ENCODE assay signal across 17 cellular contexts in genomic region chr3:49873623-49874022, GRCh38. TPM values are rescaled to one million over a fixed set of nuclear protein-coding genes. Genes with fewer than 3 reads are reported as not detected.
DNase-seq lines count a peak whose midpoint lies in the region; ATAC-seq and TF ChIP-seq lines count a peak whose summit lies in the region.
"Had no signal": no experiment of that assay in that cellular context is flagged by ENCODE, and none has a peak within 500 bp of the region (broad histone marks: within the 10 kb centered on the region; RNA-seq: fewer than 3 reads in every experiment).

No MANE protein-coding gene starts in this region.

- H3K9ac ChIP-seq in mesenchymal stem cell (ENCODE audit: low read length) = no peak overlapping the region
- H3K9ac ChIP-seq: GM23248 had no signal

- H3K4me1 Mint-ChIP-seq in neural crest cell = peaks cover 31% of the 10 kb centered on the region
- peaks cover 5% of the 10 kb centered on the region for H3K4me1 Mint-ChIP-seq in activated T-cell treated with anti-CD3 and anti-CD28 coated beads, Interleukin-2, amount 50 U/mL, for 24 hours (ENCODE audit: low read depth)

- no peak overlapping the region for H2BK15ac ChIP-seq in mesenchymal stem cell (ENCODE audit: low read depth, poor library complexity, severe bottlenecking)

- no peak overlapping the region for H3K4me2 ChIP-seq in mesenchymal stem cell (ENCODE audit: low read length, poor library complexity, severe bottlenecking)

- no peaks in the 10 kb centered on the region for H3K9me3 Mint-ChIP-seq in neural crest cell
- no peaks in the 10 kb centered on the region for H3K9me3 Mint-ChIP-seq in activated T-cell treated with anti-CD3 and anti-CD28 coated beads, Interleukin-2, amount 50 U/mL, for 24 hours

- H4K8ac ChIP-seq in mesenchymal stem cell (ENCODE audit: low read length) = no peak overlapping the region

- WGBS in mesenchymal stem cell = 91% methylated on average over 8 of the region's 8 CpGs

- H3K18ac ChIP-seq in mesenchymal stem cell (ENCODE audit: low read depth in 1 of 2, low read length in 2 of 2) = no peak overlapping the region

- intact Hi-C loops in Right ventricle myocardium inferior (cut with DNase I) = no loop called here
- intact Hi-C loops in left cardiac atrium (cut with DNase I) = no loop called here

- H3K4me1 ChIP-seq in mesenchymal stem cell (ENCODE audit: control insufficient read depth, insufficient read depth, low read depth, low read length) = peaks cover 12% of the 10 kb centered on the region

- no peak overlapping the region for H2BK120ac ChIP-seq in mesenchymal stem cell (ENCODE audit: low read depth, low read length)

- TF ChIP-seq CTCF in neural crest cell (conservative IDR thresholded peaks at IDR 0.05) = no peak

- no peak overlapping the region for H2AFZ ChIP-seq in mesenchymal stem cell (ENCODE audit: low read depth, low read length)
- H2AFZ ChIP-seq: GM23248 had no signal

- peak overlapping the region; percentile 75 for H3K27ac Mint-ChIP-seq in neural crest cell (ENCODE audit: unreplicated experiment)
- no peak overlapping the region for H3K27ac Mint-ChIP-seq in activated T-cell treated with anti-CD3 and anti-CD28 coated beads, Interleukin-2, amount 50 U/mL, for 24 hours

- no peaks in the 10 kb centered on the region for H3K9me3 ChIP-seq in mesenchymal stem cell (ENCODE audit: control insufficient read depth, low read length)

- H3K23ac ChIP-seq in mesenchymal stem cell (ENCODE audit: low read length in 2 of 2) = no peak overlapping the region

- peaks cover 65 to 73% of the 10 kb centered on the region in 2 experiments for H3K27me3 ChIP-seq in mesenchymal stem cell (ENCODE audit: control insufficient read depth in 1 of 2, insufficient read depth in 1 of 2, low read length in 2 of 2)

- no peak overlapping the region for H4K91ac ChIP-seq in mesenchymal stem cell (ENCODE audit: low read length)

- no peak overlapping the region for H3K4ac ChIP-seq in mesenchymal stem cell (ENCODE audit: low read depth in 1 of 2, low read length in 2 of 2)

- no peak overlapping the region for H3K4me3 Mint-ChIP-seq in neural crest cell
- H3K4me3 Mint-ChIP-seq in activated T-cell treated with anti-CD3 and anti-CD28 coated beads, Interleukin-2, amount 50 U/mL, for 24 hours = no peak overlapping the region

- no peaks in the 10 kb centered on the region for H3K36me3 ChIP-seq in mesenchymal stem cell (ENCODE audit: control insufficient read depth in 1 of 2, insufficient read depth in 2 of 2, low read depth in 1 of 2, low read length in 2 of 2)

- no peak overlapping the region for H2AK5ac ChIP-seq in mesenchymal stem cell (ENCODE audit: low read length, severe bottlenecking)

- no peaks in the 10 kb centered on the region for H3K27me3 Mint-ChIP-seq in neural crest cell (ENCODE audit: low read depth)
- peaks cover 19% of the 10 kb centered on the region for H3K27me3 Mint-ChIP-seq in activated T-cell treated with anti-CD3 and anti-CD28 coated beads, Interleukin-2, amount 50 U/mL, for 24 hours

- H2BK12ac ChIP-seq in mesenchymal stem cell (ENCODE audit: low read length in 2 of 2) = no peak overlapping the region

- H2BK5ac ChIP-seq in mesenchymal stem cell (ENCODE audit: low read depth, low read length, poor library complexity, severe bottlenecking) = no peak overlapping the region

- no peak overlapping the region for H3K14ac ChIP-seq in mesenchymal stem cell (ENCODE audit: low read length in 2 of 2)

- H3K4me3 ChIP-seq in mesenchymal stem cell (ENCODE audit: insufficient read depth in 1 of 2, low read depth in 1 of 2, low read length in 2 of 2) = no peak overlapping the region
- H3K4me3 ChIP-seq: GM12878, GM23248 had no signal

- no peak for ATAC-seq in Right ventricle myocardium inferior
- ATAC-seq in left cardiac atrium = no peak
- peak; percentile 72 for ATAC-seq in left lobe of liver
- ATAC-seq: HCT116 had no signal

- H3K79me1 ChIP-seq in mesenchymal stem cell (replicated peaks; ENCODE audit: low read length, poor library complexity, severe bottlenecking) = no peaks in the 10 kb centered on the region

- DNase-seq in Right ventricle myocardium inferior (ENCODE audit: missing footprints) (peak; percentile 22), left cardiac atrium (no peak), left lobe of liver (ENCODE audit: low spot score) (no peak), neural crest cell (ENCODE audit: low read depth, low spot score) (no peak), amniotic stem cell (lab: John Stamatoyannopoulos, UW) (no peak), NCI-H446 (lab: John Stamatoyannopoulos, UW) (no peak), mesenchymal stem cell (no peak)
- no peak for DNase-seq in activated T-cell treated with anti-CD3 and anti-CD28 coated beads, Interleukin-2, amount 50 U/mL, for 24 hours
- DNase-seq: DND-41, GDM1, GM23248, NCI-H1930, NCI-H2171 treated with DMSO at 0.1 percent for 48 hours, NCI-H774 had no signal

- no peaks in the 10 kb centered on the region for H3K36me3 Mint-ChIP-seq in neural crest cell (ENCODE audit: low read depth)
- H3K36me3 Mint-ChIP-seq in activated T-cell treated with anti-CD3 and anti-CD28 coated beads, Interleukin-2, amount 50 U/mL, for 24 hours (ENCODE audit: low read depth) = no peaks in the 10 kb centered on the region

- no peak overlapping the region for H3K27ac ChIP-seq in mesenchymal stem cell (ENCODE audit: low read length, poor library complexity, severe bottlenecking)
- H3K27ac ChIP-seq: GM23248 had no signal

RNA-seq across cellular contexts. Expression of gene CAMKV, which starts 3.9 kb away (rescaled TPM):
- total RNA-seq in Right ventricle myocardium inferior (not detected), left cardiac atrium (not detected), left lobe of liver (not detected), neural crest cell (41.2 and 43.1 TPM in 2 replicates)
- 0.01 TPM for polyA plus RNA-seq in mesenchymal stem cell (2013, experiment 1 of 2)
- polyA plus RNA-seq in mesenchymal stem cell (2013, experiment 2 of 2) = not detected
- total RNA-seq: GM12878, GM23248, NCI-H460 had no signal

RNA-seq across cellular contexts. Expression of gene TRAIP, which starts 17.3 kb away (rescaled TPM):
- 2.5 TPM for total RNA-seq in Right ventricle myocardium inferior
- 1 to 10 TPM; 1.4 to 1.7 TPM for total RNA-seq in left cardiac atrium
- 0.75 TPM for total RNA-seq in left lobe of liver
- total RNA-seq in neural crest cell = 33.4 and 38.1 TPM in 2 replicates
- 2.3 TPM for polyA plus RNA-seq in mesenchymal stem cell (2013, experiment 1 of 2)
- polyA plus RNA-seq in mesenchymal stem cell (2013, experiment 2 of 2) = 1.8 TPM

RNA-seq across cellular contexts. Expression of gene MST1R, which starts 30.1 kb away (rescaled TPM):
- total RNA-seq in Right ventricle myocardium inferior = 1.2 TPM
- total RNA-seq in left cardiac atrium = 1 to 10 TPM; 1.7 to 1.8 TPM
- total RNA-seq in left lobe of liver = 1.3 TPM
- 1.4 and 2.6 TPM in 2 replicates for total RNA-seq in neural crest cell
- 0.36 TPM for polyA plus RNA-seq in mesenchymal stem cell (2013, experiment 1 of 2)
- polyA plus RNA-seq in mesenchymal stem cell (2013, experiment 2 of 2) = 0.12 TPM

RNA-seq across cellular contexts. Expression of gene MON1A, which starts 56.0 kb away (rescaled TPM):
- total RNA-seq in Right ventricle myocardium inferior = 7.7 TPM
- total RNA-seq in left cardiac atrium = 1 to 10 TPM; 7.3 to 9.4 TPM
- total RNA-seq in left lobe of liver = 9.4 TPM
- total RNA-seq in neural crest cell = 11.5 and 13.1 TPM in 2 replicates
- polyA plus RNA-seq in mesenchymal stem cell (2013, experiment 1 of 2) = 8.5 TPM
- polyA plus RNA-seq in mesenchymal stem cell (2013, experiment 2 of 2) = 9.1 TPM

RNA-seq across cellular contexts. Expression of gene UBA7, which starts 59.9 kb away (rescaled TPM):
- total RNA-seq in Right ventricle myocardium inferior (23.1 TPM), left cardiac atrium (10 to 100 TPM; 23.9 to 31.0 TPM), left lobe of liver (33.2 TPM), neural crest cell (4.2 and 6.0 TPM in 2 replicates)
- polyA plus RNA-seq in mesenchymal stem cell (2013, experiment 1 of 2) = 33.2 TPM
- 32.7 TPM for polyA plus RNA-seq in mesenchymal stem cell (2013, experiment 2 of 2)

Comparison
In these comparisons a context has a peak if more than half of its experiments do, and no peak if none do; other contexts are left out.
1. RNA of gene CAMKV, which starts 3.9 kb away (total RNA-seq): 41.2 to 43.1 TPM in neural crest cell; not detected in left lobe of liver (single experiment), not detected in Right ventricle myocardium inferior (single experiment) and not detected in left cardiac atrium; every median in the first group is over 10 times any median in the second.